ENCODE assay signal across 1 cellular context in genomic region chr1:117339866-117340357, GRCh38.
TF ChIP-seq lines count a peak whose summit lies in the region.

No MANE protein-coding gene starts in this region.

TF ChIP-seq in K562, 482 proteins besides CTCF, POLR2A, EP300 and RAD21 (continued from another document):
- TF ChIP-seq CLOCK (CRISPR knock-in tag; IDR thresholded peaks at IDR 0.05; ENCODE audit: borderline replicate concordance) (0 out of 2 replicates have a peak, but pooled peaks have one; percentile 18), PBX2 (CRISPR knock-in tag; IDR thresholded peaks at IDR 0.05; ENCODE audit: low read depth) (no peak), PBX2 (tag; conservative IDR thresholded peaks at IDR 0.05; ENCODE audit: low read depth) (peak; percentile 69), ZNF324 (CRISPR knock-in tag; IDR thresholded peaks at IDR 0.05) (no peak), L3MBTL2 (IDR thresholded peaks at IDR 0.05) (peak; percentile 97), POLR2G (IDR thresholded peaks at IDR 0.05; ENCODE audit: low read depth, low read length) (no peak), JUND (IDR thresholded peaks at IDR 0.05; ENCODE audit: borderline replicate concordance, low read depth, low read length) (peak; percentile 74), JUND (tag; IDR thresholded peaks at IDR 0.05; ENCODE audit: borderline replicate concordance, low read depth, low read length) (peak; percentile 88), MED1 (CRISPR knock-in tag; IDR thresholded peaks at IDR 0.05; ENCODE audit: borderline replicate concordance) (no peak), SETDB1 (IDR thresholded peaks at IDR 0.05; ENCODE audit: low read length) (no peak), HMGN3 (IDR thresholded peaks at IDR 0.05; ENCODE audit: borderline replicate concordance, extremely low read depth, insufficient read length, low read depth, low read length) (no peak), ZNF76 (CRISPR knock-in tag; IDR thresholded peaks at IDR 0.05; ENCODE audit: borderline replicate concordance) (0 out of 2 replicates have a peak, but pooled peaks have one; percentile 46), U2AF1 (optimal IDR thresholded peaks at IDR 0.05; ENCODE audit: low read depth, low read length) (no peak), FOXK2 (conservative IDR thresholded peaks at IDR 0.05 in 1 of 2, IDR thresholded peaks at IDR 0.05 in 1 of 2; ENCODE audit: low read depth in 2 of 2) (peak; percentile 91 to 94), HINFP (tag; conservative IDR thresholded peaks at IDR 0.05; ENCODE audit: low read depth) (peak; percentile 71), CHAMP1 (IDR thresholded peaks at IDR 0.05) (peak; percentile 70), KLF10 (CRISPR knock-in tag; IDR thresholded peaks at IDR 0.05) (no peak), ZNF124 (CRISPR knock-in tag; IDR thresholded peaks at IDR 0.05) (no peak), ZNF695 (CRISPR knock-in tag; IDR thresholded peaks at IDR 0.05) (no peak), ZNF696 (CRISPR knock-in tag; conservative IDR thresholded peaks at IDR 0.05) (no peak), KAT8 (IDR thresholded peaks at IDR 0.05; ENCODE audit: low read depth) (peak; percentile 66; the same call in 1 of the 2 replicates), DNMT1 (IDR thresholded peaks at IDR 0.05) (no peak), FIP1L1 (IDR thresholded peaks at IDR 0.05; ENCODE audit: low read depth, low read length, poor library complexity, severe bottlenecking) (no peak), RBM14 (IDR thresholded peaks at IDR 0.05; ENCODE audit: borderline replicate concordance, insufficient read depth, low read depth, low read length) (no peak), MTA2 (IDR thresholded peaks at IDR 0.05; ENCODE audit: low read depth) (no peak), THAP12 (CRISPR knock-in tag; IDR thresholded peaks at IDR 0.05) (no peak), RBM25 (IDR thresholded peaks at IDR 0.05; ENCODE audit: low read depth, low read length, severe bottlenecking) (no peak), ZNF347 (CRISPR knock-in tag; IDR thresholded peaks at IDR 0.05; ENCODE audit: low read depth) (no peak), CREB5 (CRISPR knock-in tag; IDR thresholded peaks at IDR 0.05) (no peak), RBM17 (IDR thresholded peaks at IDR 0.05; ENCODE audit: borderline replicate concordance, low read depth, low read length) (no peak), HNRNPLL (IDR thresholded peaks at IDR 0.05; ENCODE audit: low read depth, low read length, poor library complexity, severe bottlenecking) (no peak), HOMEZ (CRISPR knock-in tag; IDR thresholded peaks at IDR 0.05) (no peak), SMARCC2 (IDR thresholded peaks at IDR 0.05; ENCODE audit: low read depth) (no peak), FOXP1 (CRISPR knock-in tag; IDR thresholded peaks at IDR 0.05) (0 out of 2 replicates have a peak, but pooled peaks have one; percentile 41), RNF2 (IDR thresholded peaks at IDR 0.05) (peak; percentile 72; the same call in 1 of the 2 replicates), ZNF232 (CRISPR knock-in tag; IDR thresholded peaks at IDR 0.05) (no peak), ZFP36 (IDR thresholded peaks at IDR 0.05; ENCODE audit: low read depth, low read length, partially characterized antibody) (no peak), EGR1 (conservative IDR thresholded peaks at IDR 0.05) (no peak), ZBED1 (IDR thresholded peaks at IDR 0.05) (no peak), NR1H2 (CRISPR knock-in tag; IDR thresholded peaks at IDR 0.05) (no peak), TEAD2 (tag; IDR thresholded peaks at IDR 0.05) (peak; percentile 70; the same call in 1 of the 2 replicates), ETV1 (tag; conservative IDR thresholded peaks at IDR 0.05; ENCODE audit: low read depth) (peak; percentile 88), ZNF586 (CRISPR knock-in tag; conservative IDR thresholded peaks at IDR 0.05) (no peak), CBX1 (IDR thresholded peaks at IDR 0.05; ENCODE audit: low read depth) (no peak; the same call in 1 of the 2 replicates), ARNT (IDR thresholded peaks at IDR 0.05) (no peak), GTF2A2 (tag; IDR thresholded peaks at IDR 0.05) (no peak), ZBTB9 (CRISPR knock-in tag; IDR thresholded peaks at IDR 0.05) (0 out of 2 replicates have a peak, but pooled peaks have one; percentile 43), MCM3 (IDR thresholded peaks at IDR 0.05) (no peak), NR4A1 (CRISPR knock-in tag; IDR thresholded peaks at IDR 0.05) (no peak), NR4A1 (tag; IDR thresholded peaks at IDR 0.05) (peak; percentile 62), FOS (IDR thresholded peaks at IDR 0.05; ENCODE audit: extremely low read depth, insufficient read length) (no peak), SRF (CRISPR knock-in tag; IDR thresholded peaks at IDR 0.05) (peak in 1 of 2 experiments; percentile 87; a peak in 2 of 4 replicates)
